In genomic region chr10:80471715-80472233, GRCh38 we compare ENCODE assay signal across 8 cellular contexts. TPM values are rescaled to one million over a fixed set of nuclear protein-coding genes. Genes with fewer than 3 reads are reported as not detected.
DNase-seq lines count a peak whose midpoint lies in the region; ATAC-seq and TF ChIP-seq lines count a peak whose summit lies in the region.

No MANE protein-coding gene starts in this region.

- H3K36me3 Mint-ChIP-seq in activated CD8-positive, alpha-beta memory T cell treated with anti-CD3 and anti-CD28 coated beads, Interleukin-2, amount 10 ng/mL, durations not matched to agents 7 days and 5 days = peaks cover 50% of the 10 kb centered on the region
- H3K36me3 Mint-ChIP-seq in natural killer cell treated with Interleukin-12 subunit alpha and Interleukin-12 subunit beta and Interleukin-15 and Interleukin-18, amount 100 ng/mL, for 72 hours = no peaks in the 10 kb centered on the region

- 68 to 100% methylated on average over 1 to 2 of the region's 4 CpGs for WGBS in gastroesophageal sphincter (ENCODE audit: low coverage in 1 of 2), 2 donors

- H3K27ac ChIP-seq in ACC112 (ENCODE audit: low read depth, low read length) (peak overlapping the region; percentile 81), gastroesophageal sphincter (peak overlapping the region in 1 of 4 donors; percentile 40)

- peaks cover 53% of the 10 kb centered on the region for H3K4me1 ChIP-seq in ACC112 (ENCODE audit: control insufficient read depth, insufficient read depth, low read length, unreplicated experiment)
- peaks cover 0 to 92% (median 35%) of the 10 kb centered on the region in 3 donors for H3K4me1 ChIP-seq in gastroesophageal sphincter

- CTCF ChIA-PET in activated CD8-positive, alpha-beta memory T cell treated with anti-CD3 and anti-CD28 coated beads, Interleukin-2, amount 10 ng/mL, durations not matched to agents 7 days and 5 days (lab: Charles Lee) = interaction anchor here (1.0 to 22.0 kb wide), 8 partner anchors 8 to 30 kb away, joined by 3 to 378 read pairs (median 8); no protein-coding TSS in a partner anchor

- H3K4me3 Mint-ChIP-seq in activated CD8-positive, alpha-beta memory T cell treated with anti-CD3 and anti-CD28 coated beads, Interleukin-2, amount 10 ng/mL, durations not matched to agents 7 days and 5 days = peak overlapping the region; percentile 2
- peak overlapping the region; percentile 59 for H3K4me3 Mint-ChIP-seq in natural killer cell treated with Interleukin-12 subunit alpha and Interleukin-12 subunit beta and Interleukin-15 and Interleukin-18, amount 100 ng/mL, for 72 hours

- ATAC-seq in GM19035 (IDR thresholded peaks at IDR 0.05; ENCODE audit: unreplicated experiment) (peak; percentile 66), HG03135 (IDR thresholded peaks at IDR 0.05; ENCODE audit: unreplicated experiment) (peak; percentile 46), gastroesophageal sphincter (no peak)
- peak; percentile 37 for ATAC-seq in activated CD8-positive, alpha-beta memory T cell treated with anti-CD3 and anti-CD28 coated beads, Interleukin-2, amount 10 ng/mL, durations not matched to agents 7 days and 5 days
- peak; percentile 1 to 29 for ATAC-seq in natural killer cell treated with Interleukin-12 subunit alpha and Interleukin-12 subunit beta and Interleukin-15 and Interleukin-18, amount 100 ng/mL, for 72 hours

- H3K27ac Mint-ChIP-seq in activated CD8-positive, alpha-beta memory T cell treated with anti-CD3 and anti-CD28 coated beads, Interleukin-2, amount 10 ng/mL, durations not matched to agents 7 days and 5 days = peak overlapping the region; percentile 78
- peak overlapping the region; percentile 75 to 95 for H3K27ac Mint-ChIP-seq in natural killer cell treated with Interleukin-12 subunit alpha and Interleukin-12 subunit beta and Interleukin-15 and Interleukin-18, amount 100 ng/mL, for 72 hours

- H3K27me3 ChIP-seq in ACC112 (ENCODE audit: insufficient read depth, low read length) = no peaks in the 10 kb centered on the region
- H3K27me3 ChIP-seq in gastroesophageal sphincter = no peaks in the 10 kb centered on the region

- H3K9me3 Mint-ChIP-seq in activated CD8-positive, alpha-beta memory T cell treated with anti-CD3 and anti-CD28 coated beads, Interleukin-2, amount 10 ng/mL, durations not matched to agents 7 days and 5 days (ENCODE audit: low read depth) = no peaks in the 10 kb centered on the region
- no peaks in the 10 kb centered on the region for H3K9me3 Mint-ChIP-seq in natural killer cell treated with Interleukin-12 subunit alpha and Interleukin-12 subunit beta and Interleukin-15 and Interleukin-18, amount 100 ng/mL, for 72 hours

- peak; percentile 67 for DNase-seq in activated CD8-positive, alpha-beta memory T cell treated with anti-CD3 and anti-CD28 coated beads, Interleukin-2, amount 10 ng/mL, durations not matched to agents 7 days and 5 days
- no peak for DNase-seq in natural killer cell treated with Interleukin-12 subunit alpha and Interleukin-12 subunit beta and Interleukin-15 and Interleukin-18, amount 100 ng/mL, for 72 hours (ENCODE audit: low spot score)
- DNase-seq in SIG-M5 (lab: John Stamatoyannopoulos, UW) (no peak), amniotic stem cell (lab: John Stamatoyannopoulos, UW) (no peak)

- H3K9me3 ChIP-seq in gastroesophageal sphincter = no peaks in the 10 kb centered on the region

- H3K79me2 ChIP-seq in ACC112 (ENCODE audit: control insufficient read depth, insufficient read depth, low read length, unreplicated experiment) = peaks cover 49% of the 10 kb centered on the region

- no peak for TF ChIP-seq EP300 in gastroesophageal sphincter (IDR thresholded peaks at IDR 0.05)

- H3K27me3 Mint-ChIP-seq in activated CD8-positive, alpha-beta memory T cell treated with anti-CD3 and anti-CD28 coated beads, Interleukin-2, amount 10 ng/mL, durations not matched to agents 7 days and 5 days = no peaks in the 10 kb centered on the region
- no peaks in the 10 kb centered on the region for H3K27me3 Mint-ChIP-seq in natural killer cell treated with Interleukin-12 subunit alpha and Interleukin-12 subunit beta and Interleukin-15 and Interleukin-18, amount 100 ng/mL, for 72 hours

- H3K4me3 ChIP-seq in ACC112 (ENCODE audit: low read depth, low read length) (no peak overlapping the region), gastroesophageal sphincter (no peak overlapping the region)

- no peak for TF ChIP-seq CTCF in gastroesophageal sphincter (IDR thresholded peaks at IDR 0.05)

- no peak for TF ChIP-seq POLR2A in gastroesophageal sphincter (IDR thresholded peaks at IDR 0.05)

- no peak overlapping the region for H2AFZ ChIP-seq in ACC112 (ENCODE audit: low read length, unreplicated experiment)

- H3K36me3 ChIP-seq in ACC112 (ENCODE audit: insufficient read depth, low read length) (no peaks in the 10 kb centered on the region; the same call in 1 of the 2 replicates), gastroesophageal sphincter (peaks cover 0 to 41% of the 10 kb centered on the region in 2 donors)

- peaks cover 82% of the 10 kb centered on the region for H3K4me1 Mint-ChIP-seq in activated CD8-positive, alpha-beta memory T cell treated with anti-CD3 and anti-CD28 coated beads, Interleukin-2, amount 10 ng/mL, durations not matched to agents 7 days and 5 days
- peaks cover 67 to 70% of the 10 kb centered on the region in 2 donors for H3K4me1 Mint-ChIP-seq in natural killer cell treated with Interleukin-12 subunit alpha and Interleukin-12 subunit beta and Interleukin-15 and Interleukin-18, amount 100 ng/mL, for 72 hours (ENCODE audit: low read depth in 2 of 2)

RNA-seq across cellular contexts. Expression of gene TSPAN14, which starts 17.7 kb away (rescaled TPM):
- 100 to 1,000 TPM; 100 to 104 TPM for total RNA-seq in activated CD8-positive, alpha-beta memory T cell treated with anti-CD3 and anti-CD28 coated beads, Interleukin-2, amount 10 ng/mL, durations not matched to agents 7 days and 5 days
- total RNA-seq in natural killer cell treated with Interleukin-12 subunit alpha and Interleukin-12 subunit beta and Interleukin-15 and Interleukin-18, amount 100 ng/mL, for 72 hours = 10 to 100 TPM; 56.5 to 76.6 TPM
- total RNA-seq in gastroesophageal sphincter = 10 to 100 TPM; 23.3 to 52.4 (median 37.1) TPM
